Comparison of ENCODE assay signal across 15 cellular contexts in the genomic region with DNA sequence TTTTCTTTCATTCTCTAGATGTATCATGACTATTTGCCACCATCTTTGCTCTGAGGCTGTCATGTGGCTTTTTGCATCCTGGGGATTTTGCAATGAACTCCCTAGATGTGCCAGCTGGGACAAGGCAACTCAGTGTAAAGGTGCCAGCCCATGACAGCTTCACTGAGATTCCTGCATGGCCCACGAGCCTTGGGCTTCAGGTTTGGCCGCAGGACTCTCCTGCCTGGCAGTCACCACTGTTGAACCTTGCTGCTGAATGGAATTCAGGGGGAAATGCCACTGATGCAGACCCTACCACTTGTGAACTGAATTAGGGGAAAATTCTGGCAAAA.
"Had no signal": no experiment of that assay in that cellular context is flagged by ENCODE, and none has a peak within 500 bp of the region (broad histone marks: within the 10 kb centered on the region; RNA-seq: fewer than 3 reads in every experiment).

No MANE protein-coding gene starts in this region.

- H3K9me3 ChIP-seq: lower lobe of right lung, sigmoid colon, SJSA1, tibial nerve had no signal

- H3K36me3 ChIP-seq: cardiac muscle cell, lower lobe of right lung, sigmoid colon, SJSA1 had no signal

- H3K27me3 ChIP-seq: cardiac muscle cell, sigmoid colon, SJSA1, tibial nerve had no signal

- ATAC-seq: activated CD4-positive, CD25-positive, alpha-beta regulatory T cell treated with anti-CD3 and anti-CD28 coated beads, Interleukin-2, amount 50 U/mL, for 24 hours; activated naive CD8-positive, alpha-beta T cell treated with anti-CD3 and anti-CD28 coated beads, Interleukin-2, amount 50 U/mL, for 24 hours; activated T-helper 17 cell treated with anti-CD3 and anti-CD28 coated beads, Interleukin-2, amount 50 U/mL, for 72 hours; esophagus mucosa; lower lobe of right lung; stimulated activated memory B cell treated with anti-CD40 and anti-IgM and Interleukin-4, amounts not matched to agents 10 μg/mL and 1 μg/mL and 100 μg/mL, for 72 hours had no signal

- DNase-seq: activated naive CD4-positive, alpha-beta T cell treated with Interleukin-2 at 50 U/mL for 16 hours; activated naive CD8-positive, alpha-beta T cell treated with anti-CD3 and anti-CD28 coated beads, Interleukin-2, amount 50 U/mL, for 24 hours; activated T-cell treated with anti-CD3 and anti-CD28 coated beads for 4 hours; aorta; lower lobe of right lung; midbrain; sigmoid colon; stimulated activated CD4-positive, alpha-beta T cell treated with anti-CD3 and anti-CD28 coated beads, Interleukin-12 subunit alpha, Interleukin-12 subunit beta, amount 100 ng/mL, for 4 hours had no signal

- H3K27ac ChIP-seq: cardiac muscle cell, lower lobe of right lung, sigmoid colon had no signal

- H3K4me3 ChIP-seq: cardiac muscle cell, lower lobe of right lung, sigmoid colon, SJSA1, tibial nerve had no signal
